In genomic region chr14:23297096-23297495, GRCh38 we compare ENCODE assay signal across 20 cellular contexts. TPM values are rescaled to one million over a fixed set of nuclear protein-coding genes. Genes with fewer than 3 reads are reported as not detected.
DNase-seq lines count a peak whose midpoint lies in the region; ATAC-seq and FAIRE-seq lines count a peak whose summit lies in the region.
"Had no signal": no experiment of that assay in that cellular context is flagged by ENCODE, and none has a peak within 500 bp of the region (broad histone marks: within the 10 kb centered on the region; RNA-seq: fewer than 3 reads in every experiment).

No MANE protein-coding gene starts in this region.

- no peak overlapping the region for H2AK5ac ChIP-seq in trophoblast cell (ENCODE audit: low read length)

- H3K4ac ChIP-seq in trophoblast cell (ENCODE audit: low read depth, low read length): no peak overlapping the region

- H3K36me3 ChIP-seq in trophoblast cell (ENCODE audit: control insufficient read depth in 1 of 2, insufficient read depth in 2 of 2, low read length in 2 of 2) (peaks cover 0 to 2% of the 10 kb centered on the region in 2 experiments), small intestine (ENCODE audit: control insufficient read depth in 2 of 2, insufficient read depth in 2 of 2, low read length in 2 of 2) (peaks cover 0 to 2% of the 10 kb centered on the region in 2 donors)

- POLR2A ChIA-PET in activated CD4-positive, alpha-beta T cell treated with anti-CD3 and anti-CD28 coated beads, Interleukin-2, amount 10 ng/mL, durations not matched to agents 7 days and 5 days (lab: Charles Lee): no interaction called here

- no peak overlapping the region for H3K23ac ChIP-seq in trophoblast cell (ENCODE audit: low read length)

- H3K27me3 ChIP-seq in trophoblast cell (ENCODE audit: insufficient read depth, low read length): no peaks in the 10 kb centered on the region
- no peaks in the 10 kb centered on the region for H3K27me3 ChIP-seq in small intestine (ENCODE audit: control insufficient read depth in 2 of 2, insufficient read depth in 2 of 2, low read length in 2 of 2)

- FAIRE-seq in small intestine (lab: Jason Lieb, UNC): no peak
- FAIRE-seq: GM12878, H1 had no signal

- H2BK5ac ChIP-seq in trophoblast cell (ENCODE audit: low read depth, low read length, poor library complexity): no peak overlapping the region

- no peak overlapping the region for H3K14ac ChIP-seq in trophoblast cell (ENCODE audit: low read length)

- H3K4me1 ChIP-seq in trophoblast cell (ENCODE audit: control insufficient read depth in 1 of 2, insufficient read depth in 2 of 2, low read length in 2 of 2) (peaks cover 2 to 8% of the 10 kb centered on the region in 2 experiments), small intestine (ENCODE audit: control insufficient read depth in 2 of 2, insufficient read depth in 1 of 2, low read depth in 1 of 2, low read length in 1 of 2) (no peaks in the 10 kb centered on the region)

- no peak overlapping the region for H3K4me3 Mint-ChIP-seq in activated CD4-positive, alpha-beta T cell treated with anti-CD3 and anti-CD28 coated beads, Interleukin-2, amount 10 ng/mL, durations not matched to agents 24 days and 14 days
- no peak overlapping the region for H3K4me3 Mint-ChIP-seq in activated CD4-positive, alpha-beta T cell treated with anti-CD3 and anti-CD28 coated beads, Interleukin-2, amount 10 ng/mL, durations not matched to agents 7 days and 5 days
- H3K4me3 Mint-ChIP-seq in stimulated activated naive CD8-positive, alpha-beta T cell treated with anti-CD3 and anti-CD28 coated beads, Interleukin-15, amount 100 ng/mL, for 72 hours: no peak overlapping the region
- H3K4me3 Mint-ChIP-seq: B cell; CD8-positive, alpha-beta T cell had no signal

- no peak overlapping the region for H2BK12ac ChIP-seq in trophoblast cell (ENCODE audit: low read length)

- H3K4me3 ChIP-seq in trophoblast cell (ENCODE audit: low read depth, low read length) (no peak overlapping the region), small intestine (ENCODE audit: low read depth in 1 of 2, low read length in 2 of 2) (no peak overlapping the region)
- H3K4me3 ChIP-seq: GM12878 had no signal

- H3K36me3 Mint-ChIP-seq in activated CD4-positive, alpha-beta T cell treated with anti-CD3 and anti-CD28 coated beads, Interleukin-2, amount 10 ng/mL, durations not matched to agents 24 days and 14 days (ENCODE audit: low read depth): peaks cover 23% of the 10 kb centered on the region
- peaks cover 21% of the 10 kb centered on the region for H3K36me3 Mint-ChIP-seq in activated CD4-positive, alpha-beta T cell treated with anti-CD3 and anti-CD28 coated beads, Interleukin-2, amount 10 ng/mL, durations not matched to agents 7 days and 5 days (ENCODE audit: low read depth)

- H3K4me1 Mint-ChIP-seq in activated CD4-positive, alpha-beta T cell treated with anti-CD3 and anti-CD28 coated beads, Interleukin-2, amount 10 ng/mL, durations not matched to agents 24 days and 14 days: peaks cover 23% of the 10 kb centered on the region
- H3K4me1 Mint-ChIP-seq in activated CD4-positive, alpha-beta T cell treated with anti-CD3 and anti-CD28 coated beads, Interleukin-2, amount 10 ng/mL, durations not matched to agents 7 days and 5 days: peaks cover 29% of the 10 kb centered on the region
- H3K4me1 Mint-ChIP-seq in stimulated activated naive CD8-positive, alpha-beta T cell treated with anti-CD3 and anti-CD28 coated beads, Interleukin-15, amount 100 ng/mL, for 72 hours: peaks cover 54% of the 10 kb centered on the region

- intact Hi-C loops in activated CD4-positive, alpha-beta T cell treated with anti-CD3 and anti-CD28 coated beads, Interleukin-2, amount 10 ng/mL, durations not matched to agents 24 days and 14 days (cut with micrococcal nuclease): no loop called here

- H2AFZ ChIP-seq in trophoblast cell (ENCODE audit: insufficient read depth, low read length, poor library complexity): no peak overlapping the region

- ATAC-seq in stimulated activated naive CD8-positive, alpha-beta T cell treated with anti-CD3 and anti-CD28 coated beads, Interleukin-15, amount 100 ng/mL, for 72 hours: no peak
- no peak for ATAC-seq in stimulated activated naive CD8-positive, alpha-beta T cell treated with anti-CD3 and anti-CD28 coated beads, Interleukin-15, Interleukin-2, amounts not matched to agents 100 U/mL and 50 U/mL, for 24 hours
- ATAC-seq: CD8-positive, alpha-beta T cell; GM12878 had no signal

- no peak overlapping the region for H3K27ac Mint-ChIP-seq in activated CD4-positive, alpha-beta T cell treated with anti-CD3 and anti-CD28 coated beads, Interleukin-2, amount 10 ng/mL, durations not matched to agents 24 days and 14 days
- no peak overlapping the region for H3K27ac Mint-ChIP-seq in activated CD4-positive, alpha-beta T cell treated with anti-CD3 and anti-CD28 coated beads, Interleukin-2, amount 10 ng/mL, durations not matched to agents 7 days and 5 days
- peak overlapping the region; percentile 22 to 77 for H3K27ac Mint-ChIP-seq in stimulated activated naive CD8-positive, alpha-beta T cell treated with anti-CD3 and anti-CD28 coated beads, Interleukin-15, amount 100 ng/mL, for 72 hours

- CTCF ChIA-PET in activated CD4-positive, alpha-beta T cell treated with anti-CD3 and anti-CD28 coated beads, Interleukin-2, amount 10 ng/mL, durations not matched to agents 7 days and 5 days (lab: Charles Lee): interaction anchor here (1.0 to 2.2 kb wide), 3 partner anchors 11 to 228 kb away, joined by 3 to 5 read pairs (median 4); partner anchors contain the start of genes HOMEZ and PABPN1

- H3K27me3 Mint-ChIP-seq in activated CD4-positive, alpha-beta T cell treated with anti-CD3 and anti-CD28 coated beads, Interleukin-2, amount 10 ng/mL, durations not matched to agents 24 days and 14 days: no peaks in the 10 kb centered on the region
- H3K27me3 Mint-ChIP-seq in activated CD4-positive, alpha-beta T cell treated with anti-CD3 and anti-CD28 coated beads, Interleukin-2, amount 10 ng/mL, durations not matched to agents 7 days and 5 days: no peaks in the 10 kb centered on the region
- no peaks in the 10 kb centered on the region for H3K27me3 Mint-ChIP-seq in stimulated activated naive CD8-positive, alpha-beta T cell treated with anti-CD3 and anti-CD28 coated beads, Interleukin-15, amount 100 ng/mL, for 72 hours
- H3K27me3 Mint-ChIP-seq: B cell had no signal

- H4K8ac ChIP-seq in trophoblast cell (ENCODE audit: low read depth, low read length): no peak overlapping the region

- peaks cover 7% of the 10 kb centered on the region for H3K79me2 ChIP-seq in trophoblast cell (ENCODE audit: control insufficient read depth, insufficient read depth, low read length, poor library complexity)

- H3K18ac ChIP-seq in trophoblast cell (ENCODE audit: low read length): no peak overlapping the region

- WGBS in trophoblast cell (ENCODE audit: extremely low coverage, insufficient coverage, insufficient read length): no CpG with 5 or more reads among the region's 7 CpGs
- WGBS in small intestine, 3 donors: 88 to 92% (median 89%) methylated on average over 7 of the region's 7 CpGs

- peak; percentile 53 for DNase-seq in activated CD4-positive, alpha-beta T cell treated with anti-CD3 and anti-CD28 coated beads, Interleukin-2, amount 10 ng/mL, durations not matched to agents 24 days and 14 days
- no peak for DNase-seq in activated CD4-positive, alpha-beta T cell treated with anti-CD3 and anti-CD28 coated beads, Interleukin-2, amount 10 ng/mL, durations not matched to agents 7 days and 5 days
- no peak for DNase-seq in stimulated activated naive CD8-positive, alpha-beta T cell treated with anti-CD3 and anti-CD28 coated beads, Interleukin-15, amount 100 ng/mL, for 72 hours
- DNase-seq in stimulated activated naive CD8-positive, alpha-beta T cell treated with anti-CD3 and anti-CD28 coated beads, Interleukin-15, Interleukin-2, amounts not matched to agents 100 U/mL and 50 U/mL, for 24 hours: no peak
- DNase-seq in trophoblast cell (no peak), small intestine (no peak), DMS114 treated with DMSO at 0.1 percent for 48 hours (lab: John Stamatoyannopoulos, UW; ENCODE audit: unreplicated experiment) (no peak), putamen (ENCODE audit: low spot score) (no peak)
- DNase-seq: CD8-positive, alpha-beta T cell; DMS79 treated with DMSO at 0.1 percent for 48 hours; KG1; NCI-H1436; NCI-H2029 treated with DMSO at 0.1 percent for 48 hours; NCI-H2171 treated with DMSO at 0.1 percent for 48 hours; NCI-H446 treated with DMSO at 0.1 percent for 48 hours; NK-92 treated with Interleukin-12 subunit alpha and Interleukin-12 subunit beta, amount 100 ng/mL, for 24 hours had no signal

- H4K91ac ChIP-seq in trophoblast cell (ENCODE audit: low read depth, low read length): no peak overlapping the region

- H3K9me3 Mint-ChIP-seq in activated CD4-positive, alpha-beta T cell treated with anti-CD3 and anti-CD28 coated beads, Interleukin-2, amount 10 ng/mL, durations not matched to agents 24 days and 14 days: no peaks in the 10 kb centered on the region
- H3K9me3 Mint-ChIP-seq in activated CD4-positive, alpha-beta T cell treated with anti-CD3 and anti-CD28 coated beads, Interleukin-2, amount 10 ng/mL, durations not matched to agents 7 days and 5 days: no peaks in the 10 kb centered on the region
- no peaks in the 10 kb centered on the region for H3K9me3 Mint-ChIP-seq in stimulated activated naive CD8-positive, alpha-beta T cell treated with anti-CD3 and anti-CD28 coated beads, Interleukin-15, amount 100 ng/mL, for 72 hours
- H3K9me3 Mint-ChIP-seq: CD8-positive, alpha-beta T cell had no signal

- no peak overlapping the region for H4K12ac ChIP-seq in trophoblast cell (ENCODE audit: low read depth, low read length)

- peak overlapping the region; percentile 18 for H3K9ac ChIP-seq in trophoblast cell (ENCODE audit: low read length)

- H3K4me2 ChIP-seq in trophoblast cell (ENCODE audit: low read length): no peak overlapping the region

- H3K79me1 ChIP-seq in trophoblast cell (ENCODE audit: low read length): peaks cover 10% of the 10 kb centered on the region

- H3K27ac ChIP-seq in trophoblast cell (ENCODE audit: low read depth, low read length) (no peak overlapping the region), small intestine (ENCODE audit: low read depth in 1 of 2, low read length in 1 of 2) (no peak overlapping the region)

- no peak overlapping the region for H2BK120ac ChIP-seq in trophoblast cell (ENCODE audit: insufficient read depth, low read length, poor library complexity)

- H3K9me3 ChIP-seq in trophoblast cell (ENCODE audit: insufficient read depth, low read depth, low read length) (no peaks in the 10 kb centered on the region), small intestine (ENCODE audit: control insufficient read depth, low read depth) (no peaks in the 10 kb centered on the region)

RNA-seq across cellular contexts. Expression of gene PPP1R3E, which starts 5.6 kb away (rescaled TPM):
- total RNA-seq in activated CD4-positive, alpha-beta T cell treated with anti-CD3 and anti-CD28 coated beads, Interleukin-2, amount 10 ng/mL, durations not matched to agents 24 days and 14 days: 21.3 and 23.3 TPM in 2 replicates
- total RNA-seq in activated CD4-positive, alpha-beta T cell treated with anti-CD3 and anti-CD28 coated beads, Interleukin-2, amount 10 ng/mL, durations not matched to agents 7 days and 5 days: 10 to 100 TPM; 38.6 to 49.2 TPM
- 3.7 and 3.8 TPM in 2 replicates for polyA plus RNA-seq in trophoblast cell (2013)
- polyA plus RNA-seq in small intestine: 10 to 100 TPM in 1 of 3 donors, 1 to 10 TPM in 2; 6.7 to 20.6 (median 8.4) TPM

RNA-seq across cellular contexts. Expression of gene BCL2L2, which starts 9.5 kb away (rescaled TPM):
- total RNA-seq in activated CD4-positive, alpha-beta T cell treated with anti-CD3 and anti-CD28 coated beads, Interleukin-2, amount 10 ng/mL, durations not matched to agents 24 days and 14 days: 5.6 and 5.7 TPM in 2 replicates
- 1 to 10 TPM; 1.7 to 3.2 TPM for total RNA-seq in activated CD4-positive, alpha-beta T cell treated with anti-CD3 and anti-CD28 coated beads, Interleukin-2, amount 10 ng/mL, durations not matched to agents 7 days and 5 days
- 11.3 and 11.5 TPM in 2 replicates for polyA plus RNA-seq in trophoblast cell (2013)
- 10 to 100 TPM; 30.8 to 44.0 (median 31.5) TPM for polyA plus RNA-seq in small intestine

RNA-seq across cellular contexts. Expression of gene HOMEZ, which starts 11.2 kb away (rescaled TPM):
- total RNA-seq in activated CD4-positive, alpha-beta T cell treated with anti-CD3 and anti-CD28 coated beads, Interleukin-2, amount 10 ng/mL, durations not matched to agents 24 days and 14 days: 12.9 and 13.5 TPM in 2 replicates
- 10 to 100 TPM; 11.4 TPM for total RNA-seq in activated CD4-positive, alpha-beta T cell treated with anti-CD3 and anti-CD28 coated beads, Interleukin-2, amount 10 ng/mL, durations not matched to agents 7 days and 5 days
- 15.2 and 16.7 TPM in 2 replicates for polyA plus RNA-seq in trophoblast cell (2013)
- 1 to 10 TPM; 3.2 to 9.1 (median 6.0) TPM for polyA plus RNA-seq in small intestine

RNA-seq across cellular contexts. Expression of gene PABPN1, which starts 24.2 kb away (rescaled TPM):
- total RNA-seq in activated CD4-positive, alpha-beta T cell treated with anti-CD3 and anti-CD28 coated beads, Interleukin-2, amount 10 ng/mL, durations not matched to agents 24 days and 14 days: 277 and 278 TPM in 2 replicates
- total RNA-seq in activated CD4-positive, alpha-beta T cell treated with anti-CD3 and anti-CD28 coated beads, Interleukin-2, amount 10 ng/mL, durations not matched to agents 7 days and 5 days: 100 to 1,000 TPM; 203 to 208 TPM
- polyA plus RNA-seq in trophoblast cell (2013): 159 and 161 TPM in 2 replicates
- polyA plus RNA-seq in small intestine: 100 to 1,000 TPM; 119 to 170 (median 125) TPM

RNA-seq across cellular contexts. Expression of gene SLC22A17, which starts 55.6 kb away (rescaled TPM):
- 2.0 and 2.3 TPM in 2 replicates for total RNA-seq in activated CD4-positive, alpha-beta T cell treated with anti-CD3 and anti-CD28 coated beads, Interleukin-2, amount 10 ng/mL, durations not matched to agents 24 days and 14 days
- total RNA-seq in activated CD4-positive, alpha-beta T cell treated with anti-CD3 and anti-CD28 coated beads, Interleukin-2, amount 10 ng/mL, durations not matched to agents 7 days and 5 days: 1 to 10 TPM; 3.0 to 3.4 TPM
- polyA plus RNA-seq in trophoblast cell (2013): 32.8 and 34.6 TPM in 2 replicates
- 10 to 100 TPM in 1 of 3 donors, 1 to 10 TPM in 1, under 1 TPM in 1; 0.67 to 12.7 (median 2.2) TPM for polyA plus RNA-seq in small intestine
- total RNA-seq: GM12878, OCI-LY7 had no signal
- polyA plus RNA-seq: GM12878 had no signal

Comparison
In these comparisons a context has a peak if more than half of its experiments do, and no peak if none do; other contexts are left out.
1. H3K27ac Mint-ChIP-seq: peak in stimulated activated naive CD8-positive, alpha-beta T cell treated with anti-CD3 and anti-CD28 coated beads, Interleukin-15, amount 100 ng/mL, for 72 hours (2 of 2); none in activated CD4-positive, alpha-beta T cell treated with anti-CD3 and anti-CD28 coated beads, Interleukin-2, amount 10 ng/mL, durations not matched to agents 24 days and 14 days (single experiment) and activated CD4-positive, alpha-beta T cell treated with anti-CD3 and anti-CD28 coated beads, Interleukin-2, amount 10 ng/mL, durations not matched to agents 7 days and 5 days (single experiment).